9 cellular contexts compared by ENCODE assay signal in genomic region chr15:80169768-80170357, GRCh38.
"Had no signal": no experiment of that assay in that cellular context is flagged by ENCODE, and none has a peak within 500 bp of the region (broad histone marks: within the 10 kb centered on the region; RNA-seq: fewer than 3 reads in every experiment).

No MANE protein-coding gene starts in this region.

- H3K4me1 ChIP-seq: HAP-1 had no signal

- H3K9me3 ChIP-seq: HAP-1 had no signal

- DNase-seq: GM23248, GOT3, H7, KG1 had no signal

- H2AFZ ChIP-seq: GM23248 had no signal

- H3K4me3 ChIP-seq: GM23248, HAP-1, K562 had no signal

- H3K9ac ChIP-seq: GM23248 had no signal

- ATAC-seq: HCT116, HepG2, K562 had no signal

- H3K27ac ChIP-seq: GM23248, HL-60 had no signal
